In the genomic region with DNA sequence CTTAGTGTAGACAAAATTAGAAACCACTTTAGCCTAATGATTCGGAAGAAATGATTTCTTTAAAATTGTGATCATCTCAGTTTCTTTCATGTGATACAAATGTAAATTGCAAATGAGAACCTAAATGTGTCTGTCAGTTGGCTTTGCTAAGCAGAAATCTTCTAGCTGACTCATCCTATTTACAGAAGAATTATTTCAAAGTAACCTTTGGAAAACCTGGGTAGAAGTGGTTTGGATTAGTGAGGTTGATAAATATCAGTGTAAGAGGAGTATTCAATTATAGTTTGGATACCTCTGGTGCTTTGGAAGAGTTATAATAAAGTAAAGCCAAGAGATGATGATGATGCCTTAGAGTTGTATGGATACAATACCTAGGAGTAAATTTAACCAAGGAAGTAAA, we compare ENCODE assay signal across 2 cellular contexts.
TF ChIP-seq lines count a peak whose summit lies in the region.

No MANE protein-coding gene starts in this region.

TF ChIP-seq in SK-N-SH treated with all-trans-retinoic acid at 6 μM for 48 hours, 23 proteins besides CTCF, POLR2A, EP300 and RAD21:
- TF ChIP-seq BACH2 (CRISPR knock-in tag; IDR thresholded peaks at IDR 0.05; ENCODE audit: borderline replicate concordance) (no peak), ZNF70 (CRISPR knock-in tag; IDR thresholded peaks at IDR 0.05) (no peak), TOX (CRISPR knock-in tag; IDR thresholded peaks at IDR 0.05; ENCODE audit: borderline replicate concordance) (no peak), TSHZ2 (CRISPR knock-in tag; IDR thresholded peaks at IDR 0.05) (no peak), ZC3H10 (CRISPR knock-in tag; IDR thresholded peaks at IDR 0.05) (no peak), PPARA (CRISPR knock-in tag; IDR thresholded peaks at IDR 0.05; ENCODE audit: borderline replicate concordance) (no peak), ARNTL (CRISPR knock-in tag; IDR thresholded peaks at IDR 0.05; ENCODE audit: borderline replicate concordance, low read depth) (no peak), ISL1 (CRISPR knock-in tag; IDR thresholded peaks at IDR 0.05) (no peak), RARB (CRISPR knock-in tag; IDR thresholded peaks at IDR 0.05) (no peak), GLIS3 (CRISPR knock-in tag; IDR thresholded peaks at IDR 0.05) (no peak), OSR1 (CRISPR knock-in tag; IDR thresholded peaks at IDR 0.05) (no peak)
- TF ChIP-seq, protein P1, sequence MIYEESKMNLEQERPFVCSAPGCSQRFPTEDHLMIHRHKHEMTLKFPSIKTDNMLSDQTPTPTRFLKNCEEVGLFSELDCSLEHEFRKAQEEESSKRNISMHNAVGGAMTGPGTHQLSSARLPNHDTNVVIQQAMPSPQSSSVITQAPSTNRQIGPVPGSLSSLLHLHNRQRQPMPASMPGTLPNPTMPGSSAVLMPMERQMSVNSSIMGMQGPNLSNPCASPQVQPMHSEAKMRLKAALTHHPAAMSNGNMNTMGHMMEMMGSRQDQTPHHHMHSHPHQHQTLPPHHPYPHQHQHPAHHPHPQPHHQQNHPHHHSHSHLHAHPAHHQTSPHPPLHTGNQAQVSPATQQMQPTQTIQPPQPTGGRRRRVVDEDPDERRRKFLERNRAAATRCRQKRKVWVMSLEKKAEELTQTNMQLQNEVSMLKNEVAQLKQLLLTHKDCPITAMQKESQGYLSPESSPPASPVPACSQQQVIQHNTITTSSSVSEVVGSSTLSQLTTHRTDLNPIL (CRISPR knock-in tag; IDR thresholded peaks at IDR 0.05; ENCODE audit: low read depth), result no peak
- TF ChIP-seq, protein P2, sequence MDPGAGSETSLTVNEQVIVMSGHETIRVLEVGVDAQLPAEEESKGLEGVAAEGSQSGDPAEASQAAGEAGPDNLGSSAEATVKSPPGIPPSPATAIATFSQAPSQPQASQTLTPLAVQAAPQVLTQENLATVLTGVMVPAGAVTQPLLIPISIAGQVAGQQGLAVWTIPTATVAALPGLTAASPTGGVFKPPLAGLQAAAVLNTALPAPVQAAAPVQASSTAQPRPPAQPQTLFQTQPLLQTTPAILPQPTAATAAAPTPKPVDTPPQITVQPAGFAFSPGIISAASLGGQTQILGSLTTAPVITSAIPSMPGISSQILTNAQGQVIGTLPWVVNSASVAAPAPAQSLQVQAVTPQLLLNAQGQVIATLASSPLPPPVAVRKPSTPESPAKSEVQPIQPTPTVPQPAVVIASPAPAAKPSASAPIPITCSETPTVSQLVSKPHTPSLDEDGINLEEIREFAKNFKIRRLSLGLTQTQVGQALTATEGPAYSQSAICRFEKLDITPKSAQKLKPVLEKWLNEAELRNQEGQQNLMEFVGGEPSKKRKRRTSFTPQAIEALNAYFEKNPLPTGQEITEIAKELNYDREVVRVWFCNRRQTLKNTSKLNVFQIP (CRISPR knock-in tag; IDR thresholded peaks at IDR 0.05; ENCODE audit: borderline replicate concordance, low read depth), result no peak

TF ChIP-seq in SK-N-SH, 30 proteins besides CTCF, POLR2A, EP300 and RAD21:
- TF ChIP-seq NFIC (IDR thresholded peaks at IDR 0.05; ENCODE audit: borderline replicate concordance) (no peak), ZBTB33 (IDR thresholded peaks at IDR 0.05; ENCODE audit: borderline replicate concordance, low read depth) (no peak), CHD2 (IDR thresholded peaks at IDR 0.05; ENCODE audit: low read length, partially characterized antibody) (no peak), MXI1 (IDR thresholded peaks at IDR 0.05; ENCODE audit: low read depth, low read length) (no peak), FOSL2 (IDR thresholded peaks at IDR 0.05; ENCODE audit: borderline replicate concordance, low read depth) (no peak), NRF1 (IDR thresholded peaks at IDR 0.05; ENCODE audit: low read depth, low read length) (no peak), TAF1 (IDR thresholded peaks at IDR 0.05; ENCODE audit: borderline replicate concordance, low read depth, low read length) (no peak), TCF12 (IDR thresholded peaks at IDR 0.05) (no peak), GATA2 (CRISPR knock-in tag; IDR thresholded peaks at IDR 0.05) (no peak), FOXJ3 (CRISPR knock-in tag; IDR thresholded peaks at IDR 0.05) (no peak), RCOR1 (IDR thresholded peaks at IDR 0.05; ENCODE audit: low read length) (no peak), SIN3A (IDR thresholded peaks at IDR 0.05; ENCODE audit: borderline replicate concordance, low read depth, low read length) (no peak), TEAD4 (IDR thresholded peaks at IDR 0.05; ENCODE audit: borderline replicate concordance, insufficient read depth) (no peak)
- TF ChIP-seq, protein P3, sequence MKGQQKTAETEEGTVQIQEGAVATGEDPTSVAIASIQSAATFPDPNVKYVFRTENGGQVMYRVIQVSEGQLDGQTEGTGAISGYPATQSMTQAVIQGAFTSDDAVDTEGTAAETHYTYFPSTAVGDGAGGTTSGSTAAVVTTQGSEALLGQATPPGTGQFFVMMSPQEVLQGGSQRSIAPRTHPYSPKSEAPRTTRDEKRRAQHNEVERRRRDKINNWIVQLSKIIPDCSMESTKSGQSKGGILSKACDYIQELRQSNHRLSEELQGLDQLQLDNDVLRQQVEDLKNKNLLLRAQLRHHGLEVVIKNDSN (IDR thresholded peaks at IDR 0.05; ENCODE audit: borderline replicate concordance, low read depth), result no peak
- TF ChIP-seq, protein P4, sequence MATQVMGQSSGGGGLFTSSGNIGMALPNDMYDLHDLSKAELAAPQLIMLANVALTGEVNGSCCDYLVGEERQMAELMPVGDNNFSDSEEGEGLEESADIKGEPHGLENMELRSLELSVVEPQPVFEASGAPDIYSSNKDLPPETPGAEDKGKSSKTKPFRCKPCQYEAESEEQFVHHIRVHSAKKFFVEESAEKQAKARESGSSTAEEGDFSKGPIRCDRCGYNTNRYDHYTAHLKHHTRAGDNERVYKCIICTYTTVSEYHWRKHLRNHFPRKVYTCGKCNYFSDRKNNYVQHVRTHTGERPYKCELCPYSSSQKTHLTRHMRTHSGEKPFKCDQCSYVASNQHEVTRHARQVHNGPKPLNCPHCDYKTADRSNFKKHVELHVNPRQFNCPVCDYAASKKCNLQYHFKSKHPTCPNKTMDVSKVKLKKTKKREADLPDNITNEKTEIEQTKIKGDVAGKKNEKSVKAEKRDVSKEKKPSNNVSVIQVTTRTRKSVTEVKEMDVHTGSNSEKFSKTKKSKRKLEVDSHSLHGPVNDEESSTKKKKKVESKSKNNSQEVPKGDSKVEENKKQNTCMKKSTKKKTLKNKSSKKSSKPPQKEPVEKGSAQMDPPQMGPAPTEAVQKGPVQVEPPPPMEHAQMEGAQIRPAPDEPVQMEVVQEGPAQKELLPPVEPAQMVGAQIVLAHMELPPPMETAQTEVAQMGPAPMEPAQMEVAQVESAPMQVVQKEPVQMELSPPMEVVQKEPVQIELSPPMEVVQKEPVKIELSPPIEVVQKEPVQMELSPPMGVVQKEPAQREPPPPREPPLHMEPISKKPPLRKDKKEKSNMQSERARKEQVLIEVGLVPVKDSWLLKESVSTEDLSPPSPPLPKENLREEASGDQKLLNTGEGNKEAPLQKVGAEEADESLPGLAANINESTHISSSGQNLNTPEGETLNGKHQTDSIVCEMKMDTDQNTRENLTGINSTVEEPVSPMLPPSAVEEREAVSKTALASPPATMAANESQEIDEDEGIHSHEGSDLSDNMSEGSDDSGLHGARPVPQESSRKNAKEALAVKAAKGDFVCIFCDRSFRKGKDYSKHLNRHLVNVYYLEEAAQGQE (IDR thresholded peaks at IDR 0.05; ENCODE audit: low read depth, low read length), result no peak
